28 cellular contexts compared by ENCODE assay signal in genomic region chr4:24573582-24573981, GRCh38. TPM values are rescaled to one million over a fixed set of nuclear protein-coding genes. Genes with fewer than 3 reads are reported as not detected.
DNase-seq lines count a peak whose midpoint lies in the region; ATAC-seq, FAIRE-seq and TF ChIP-seq lines count a peak whose summit lies in the region.
"Had no signal": no experiment of that assay in that cellular context is flagged by ENCODE, and none has a peak within 500 bp of the region (broad histone marks: within the 10 kb centered on the region; RNA-seq: fewer than 3 reads in every experiment).

No MANE protein-coding gene starts in this region.

- no peak overlapping the region for H3K27ac ChIP-seq in CD8-positive, alpha-beta memory T cell (ENCODE audit: low read depth, low read length)
- H3K27ac ChIP-seq in keratinocyte (ENCODE audit: control insufficient read depth, insufficient read depth, low read length) = no peak overlapping the region
- H3K27ac ChIP-seq: A549, cardiac muscle cell, left lung, parathyroid adenoma, right atrium auricular region, SJCRH30, tibial artery had no signal

- dilution Hi-C loops in keratinocyte (cut with MboI; ENCODE audit: extremely low pct_ligation_motif_present, low sequenced_read_pairs) = no loop called here

- H3K4me1 Mint-ChIP-seq in activated T-cell treated with anti-CD3 and anti-CD28 coated beads, Interleukin-2, amount 50 U/mL, for 72 hours (ENCODE audit: low read depth) = peaks cover 94% of the 10 kb centered on the region
- peaks cover 79% of the 10 kb centered on the region for H3K4me1 Mint-ChIP-seq in activated T-cell treated with anti-CD3 and anti-CD28 coated beads, Interleukin-2, amount 50 U/mL, for 4 hours (ENCODE audit: low read depth)
- peaks cover 79 to 89% (median 89%) of the 10 kb centered on the region in 3 donors for H3K4me1 Mint-ChIP-seq in CD8-positive, alpha-beta memory T cell
- peaks cover 57% of the 10 kb centered on the region for H3K4me1 Mint-ChIP-seq in activated T-helper 17 cell treated with anti-CD3 and anti-CD28 coated beads, Interleukin-2, amount 50 U/mL, for 72 hours

- peaks cover 37% of the 10 kb centered on the region for H4K20me1 ChIP-seq in keratinocyte (ENCODE audit: control insufficient read depth, extremely low read depth, insufficient read depth, low read length)

- H3K27me3 ChIP-seq in CD8-positive, alpha-beta memory T cell (ENCODE audit: insufficient read depth, low read length, poor library complexity, severe bottlenecking) = no peaks in the 10 kb centered on the region
- no peaks in the 10 kb centered on the region for H3K27me3 ChIP-seq in keratinocyte (ENCODE audit: control insufficient read depth, extremely low read depth, insufficient read depth, low read length)
- H3K27me3 ChIP-seq: cardiac muscle cell, left lung, right atrium auricular region, SJCRH30, tibial artery had no signal

- H3K36me3 ChIP-seq in CD8-positive, alpha-beta memory T cell (ENCODE audit: insufficient read depth, low read length) = peaks cover 24% of the 10 kb centered on the region
- H3K36me3 ChIP-seq in keratinocyte (ENCODE audit: control insufficient read depth in 2 of 2, extremely low read depth in 1 of 2, insufficient read depth in 2 of 2, low read length in 2 of 2) = peaks cover 13 to 48% of the 10 kb centered on the region in 2 experiments

- no peak overlapping the region for H3K4me3 ChIP-seq in CD8-positive, alpha-beta memory T cell (ENCODE audit: low read length)
- no peak overlapping the region for H3K4me3 ChIP-seq in keratinocyte (ENCODE audit: control insufficient read depth in 2 of 3, extremely low read depth in 1 of 3, insufficient read depth in 2 of 3, low read depth in 1 of 3, low read length in 3 of 3)
- H3K4me3 ChIP-seq: A549, cardiac muscle cell, left lung, right atrium auricular region, SJCRH30, smooth muscle cell, tibial artery had no signal

- peak; percentile 41 for FAIRE-seq in keratinocyte (lab: Jason Lieb, UNC)
- FAIRE-seq: A549 had no signal

- H3K36me3 Mint-ChIP-seq in activated T-cell treated with anti-CD3 and anti-CD28 coated beads, Interleukin-2, amount 50 U/mL, for 72 hours (ENCODE audit: insufficient read depth in 2 of 2) = peaks cover 21 to 58% of the 10 kb centered on the region in 2 donors
- H3K36me3 Mint-ChIP-seq in activated T-cell treated with anti-CD3 and anti-CD28 coated beads, Interleukin-2, amount 50 U/mL, for 4 hours (ENCODE audit: insufficient read depth) = peaks cover 59% of the 10 kb centered on the region
- peaks cover 15 to 73% (median 32%) of the 10 kb centered on the region in 3 donors for H3K36me3 Mint-ChIP-seq in CD8-positive, alpha-beta memory T cell
- peaks cover 100% of the 10 kb centered on the region for H3K36me3 Mint-ChIP-seq in activated T-helper 17 cell treated with anti-CD3 and anti-CD28 coated beads, Interleukin-2, amount 50 U/mL, for 72 hours (ENCODE audit: low read depth)

- no peaks in the 10 kb centered on the region for H3K27me3 Mint-ChIP-seq in activated T-cell treated with anti-CD3 and anti-CD28 coated beads, Interleukin-2, amount 50 U/mL, for 72 hours (ENCODE audit: low read depth)
- H3K27me3 Mint-ChIP-seq in activated T-cell treated with anti-CD3 and anti-CD28 coated beads, Interleukin-2, amount 50 U/mL, for 4 hours (ENCODE audit: low read depth) = no peaks in the 10 kb centered on the region
- H3K27me3 Mint-ChIP-seq in CD8-positive, alpha-beta memory T cell = no peaks in the 10 kb centered on the region
- H3K27me3 Mint-ChIP-seq in activated T-helper 17 cell treated with anti-CD3 and anti-CD28 coated beads, Interleukin-2, amount 50 U/mL, for 72 hours = no peaks in the 10 kb centered on the region
- H3K27me3 Mint-ChIP-seq: activated B cell treated with CpG ODN at 0.5 μM for 24 hours; activated CD4-positive, alpha-beta memory T cell treated with anti-CD3 and anti-CD28 coated beads for 36 hours; activated naive CD4-positive, alpha-beta T cell treated with anti-CD3 and anti-CD28 coated beads, Interleukin-2, amount 50 U/mL, for 24 hours; memory B cell had no signal

- no peak overlapping the region for H3K9ac ChIP-seq in keratinocyte (ENCODE audit: control insufficient read depth, extremely low read depth, insufficient read depth, low read length)
- H3K9ac ChIP-seq: parathyroid adenoma had no signal

- peaks cover 40% of the 10 kb centered on the region for H3K4me1 ChIP-seq in CD8-positive, alpha-beta memory T cell (ENCODE audit: insufficient read depth, low read length)
- no peaks in the 10 kb centered on the region for H3K4me1 ChIP-seq in keratinocyte (ENCODE audit: control insufficient read depth, extremely low read depth, insufficient read depth, low read length)
- H3K4me1 ChIP-seq: parathyroid adenoma, SJCRH30 had no signal

- peak overlapping the region; percentile 49 for H3K27ac Mint-ChIP-seq in activated T-cell treated with anti-CD3 and anti-CD28 coated beads, Interleukin-2, amount 50 U/mL, for 72 hours
- H3K27ac Mint-ChIP-seq in CD8-positive, alpha-beta memory T cell = peak overlapping the region in 5 of 8 donors; percentile 14 to 75 (median 51)
- no peak overlapping the region for H3K27ac Mint-ChIP-seq in activated T-helper 17 cell treated with anti-CD3 and anti-CD28 coated beads, Interleukin-2, amount 50 U/mL, for 72 hours
- H3K27ac Mint-ChIP-seq: activated B cell treated with CpG ODN at 0.5 μM for 24 hours; activated CD4-positive, alpha-beta memory T cell treated with anti-CD3 and anti-CD28 coated beads for 36 hours; activated naive CD4-positive, alpha-beta T cell treated with anti-CD3 and anti-CD28 coated beads, Interleukin-2, amount 50 U/mL, for 24 hours; activated T-helper 1 cell treated with anti-CD3 and anti-CD28 coated beads, Interleukin-12 subunit alpha, Interleukin-12 subunit beta, Interleukin-2, Interleukin-4 antibody, amounts not matched to agents 30 ng/mL and 10 ng/mL and 1 ng/mL, durations not matched to agents 14 hours and 24 hours and 36 hours; memory B cell had no signal

- H3K9me1 ChIP-seq in keratinocyte (ENCODE audit: control insufficient read depth, extremely low read depth, insufficient read depth, low read length) = no peaks in the 10 kb centered on the region

- ATAC-seq in activated T-cell treated with anti-CD3 and anti-CD28 coated beads, Interleukin-2, amount 50 U/mL, for 72 hours (replicated peaks in 1 of 2) = no peak
- no peak for ATAC-seq in activated T-cell treated with anti-CD3 and anti-CD28 coated beads, Interleukin-2, amount 50 U/mL, for 4 hours
- no peak for ATAC-seq in activated T-helper 17 cell treated with anti-CD3 and anti-CD28 coated beads, Interleukin-2, amount 50 U/mL, for 72 hours (replicated peaks)
- ATAC-seq in HG03457 (IDR thresholded peaks at IDR 0.05; ENCODE audit: unreplicated experiment) (no peak), GM19395 (IDR thresholded peaks at IDR 0.05; ENCODE audit: unreplicated experiment) (no peak)
- ATAC-seq: A549, left lung had no signal

- H3K79me2 ChIP-seq in keratinocyte (ENCODE audit: control insufficient read depth, insufficient read depth, low read length) = peaks cover 98% of the 10 kb centered on the region

- H3K9me3 Mint-ChIP-seq in activated T-cell treated with anti-CD3 and anti-CD28 coated beads, Interleukin-2, amount 50 U/mL, for 72 hours = no peaks in the 10 kb centered on the region
- H3K9me3 Mint-ChIP-seq in activated T-cell treated with anti-CD3 and anti-CD28 coated beads, Interleukin-2, amount 50 U/mL, for 4 hours = no peaks in the 10 kb centered on the region
- no peaks in the 10 kb centered on the region for H3K9me3 Mint-ChIP-seq in CD8-positive, alpha-beta memory T cell
- H3K9me3 Mint-ChIP-seq in activated T-helper 17 cell treated with anti-CD3 and anti-CD28 coated beads, Interleukin-2, amount 50 U/mL, for 72 hours = no peaks in the 10 kb centered on the region
- H3K9me3 Mint-ChIP-seq: activated B cell treated with CpG ODN at 0.5 μM for 24 hours; activated CD4-positive, alpha-beta memory T cell treated with anti-CD3 and anti-CD28 coated beads for 36 hours; activated naive CD4-positive, alpha-beta T cell treated with anti-CD3 and anti-CD28 coated beads, Interleukin-2, amount 50 U/mL, for 24 hours; activated T-helper 1 cell treated with anti-CD3 and anti-CD28 coated beads, Interleukin-12 subunit alpha, Interleukin-12 subunit beta, Interleukin-2, Interleukin-4 antibody, amounts not matched to agents 30 ng/mL and 10 ng/mL and 1 ng/mL, durations not matched to agents 14 hours and 24 hours and 36 hours; memory B cell had no signal

- CTCF ChIA-PET in CD8-positive, alpha-beta memory T cell (lab: Charles Lee) = interaction anchor here (0.9 kb wide), 1 partner anchor 9 kb away, joined by 3 read pairs; no protein-coding TSS in a partner anchor

- H3K9me3 ChIP-seq in CD8-positive, alpha-beta memory T cell (ENCODE audit: low read length) = no peaks in the 10 kb centered on the region
- no peaks in the 10 kb centered on the region for H3K9me3 ChIP-seq in keratinocyte (ENCODE audit: control insufficient read depth, low read depth, low read length)
- H3K9me3 ChIP-seq: A549, left lung, right atrium auricular region, SJCRH30, tibial artery had no signal

- POLR2A ChIA-PET in CD8-positive, alpha-beta memory T cell (lab: Charles Lee) = no interaction called here

- no peak overlapping the region for H3K4me3 Mint-ChIP-seq in activated T-cell treated with anti-CD3 and anti-CD28 coated beads, Interleukin-2, amount 50 U/mL, for 72 hours
- no peak overlapping the region for H3K4me3 Mint-ChIP-seq in activated T-cell treated with anti-CD3 and anti-CD28 coated beads, Interleukin-2, amount 50 U/mL, for 4 hours
- peak overlapping the region in 2 of 7 donors; percentile 0 to 5 for H3K4me3 Mint-ChIP-seq in CD8-positive, alpha-beta memory T cell
- peak overlapping the region; percentile 26 for H3K4me3 Mint-ChIP-seq in activated T-helper 17 cell treated with anti-CD3 and anti-CD28 coated beads, Interleukin-2, amount 50 U/mL, for 72 hours
- H3K4me3 Mint-ChIP-seq: activated B cell treated with CpG ODN at 0.5 μM for 24 hours; activated CD4-positive, alpha-beta memory T cell treated with anti-CD3 and anti-CD28 coated beads for 36 hours; activated T-helper 1 cell treated with anti-CD3 and anti-CD28 coated beads, Interleukin-12 subunit alpha, Interleukin-12 subunit beta, Interleukin-2, Interleukin-4 antibody, amounts not matched to agents 30 ng/mL and 10 ng/mL and 1 ng/mL, durations not matched to agents 14 hours and 24 hours and 36 hours; memory B cell had no signal

- no peak for DNase-seq in activated T-cell treated with anti-CD3 and anti-CD28 coated beads, Interleukin-2, amount 50 U/mL, for 72 hours
- DNase-seq in activated T-cell treated with anti-CD3 and anti-CD28 coated beads, Interleukin-2, amount 50 U/mL, for 4 hours = no peak
- no peak for DNase-seq in CD8-positive, alpha-beta memory T cell
- no peak for DNase-seq in keratinocyte (ENCODE audit: low read depth, low spot score)
- DNase-seq in stimulated activated CD4-positive, alpha-beta T cell treated with anti-CD3 and anti-CD28 coated beads, Interleukin-4, amount 100 ng/mL, for 24 hours = no peak
- DNase-seq: activated B cell treated with CpG ODN at 0.5 μM for 24 hours; activated CD4-positive, alpha-beta memory T cell treated with anti-CD3 and anti-CD28 coated beads for 36 hours; AML-193; aorta; left lung; NCI-H1092; NCI-H1694 treated with DMSO at 0.1 percent for 48 hours; SJCRH30; stimulated activated CD4-positive, alpha-beta T cell treated with anti-CD3 and anti-CD28 coated beads, Interleukin-2, amount 100 ng/mL, for 24 hours; stimulated activated CD8-positive, alpha-beta memory T cell treated with anti-CD3 and anti-CD28 coated beads, Interleukin-4, amount 100 ng/mL, for 48 hours; SW 1271; tibial artery had no signal

- no peak overlapping the region for H3K4me2 ChIP-seq in keratinocyte (ENCODE audit: control insufficient read depth, extremely low read depth, insufficient read depth, low read depth, low read length)
- H3K4me2 ChIP-seq: A549, smooth muscle cell had no signal

- no peak overlapping the region for H2AFZ ChIP-seq in keratinocyte (ENCODE audit: control insufficient read depth, low read length)
- H2AFZ ChIP-seq: parathyroid adenoma had no signal

- TF ChIP-seq CTCF in keratinocyte (optimal IDR thresholded peaks at IDR 0.05 in 1 of 3, IDR thresholded peaks at IDR 0.05 in 1 of 3, conservative IDR thresholded peaks at IDR 0.05 in 1 of 3; ENCODE audit: extremely low read depth in 1 of 3, insufficient read depth in 2 of 3, low read length in 3 of 3) = no peak

RNA-seq across cellular contexts. Expression of gene DHX15, which starts 10.8 kb away (rescaled TPM):
- 100 to 1,000 TPM; 145 to 150 TPM for total RNA-seq in activated T-cell treated with anti-CD3 and anti-CD28 coated beads, Interleukin-2, amount 50 U/mL, for 72 hours
- total RNA-seq in activated T-cell treated with anti-CD3 and anti-CD28 coated beads, Interleukin-2, amount 50 U/mL, for 4 hours = 100 to 1,000 TPM; 235 to 268 (median 261) TPM
- 100 to 1,000 TPM; 207 to 209 TPM for total RNA-seq in CD8-positive, alpha-beta memory T cell
- 54.8 TPM for polyA plus RNA-seq in CD8-positive, alpha-beta memory T cell
- total RNA-seq in activated T-helper 17 cell treated with anti-CD3 and anti-CD28 coated beads, Interleukin-2, amount 50 U/mL, for 72 hours = 100 to 1,000 TPM; 190 to 226 TPM
- 136 to 206 TPM (median 146 TPM) in 3 replicates for polyA plus RNA-seq in keratinocyte
- polyA plus RNA-seq in keratinocyte (2011; ENCODE audit: low read depth) = 192 TPM
- 62.7 and 126 TPM in 2 replicates for polyA plus RNA-seq in keratinocyte (2011; cell fraction: cytosol; rRNA removed)
- 197 and 271 TPM in 2 replicates for polyA plus RNA-seq in keratinocyte (2011; cell fraction: nucleus; rRNA removed)
- 83.0 and 109 TPM in 2 replicates for polyA plus RNA-seq in keratinocyte (2012; ENCODE audit: low replicate concordance)
- polyA minus RNA-seq in keratinocyte = 48.8 to 220 TPM (median 120 TPM) in 3 replicates
- 65.0 TPM for polyA minus RNA-seq in keratinocyte (2011; cell fraction: cytosol; rRNA and poly(A)+ RNA removed)
- polyA minus RNA-seq in keratinocyte (2011; cell fraction: nucleus; rRNA and poly(A)+ RNA removed) = 109 and 189 TPM in 2 replicates
